ENCODE assay signal across 1 cellular context in genomic region chr11:10742460-10743208, GRCh38.
TF ChIP-seq lines count a peak whose summit lies in the region.

No MANE protein-coding gene starts in this region.

TF ChIP-seq in HepG2, 621 proteins besides CTCF, POLR2A, EP300 and RAD21:
- TF ChIP-seq ZFP82 (CRISPR knock-in tag; IDR thresholded peaks at IDR 0.05; ENCODE audit: borderline replicate concordance), result no peak
- no peak for TF ChIP-seq DMTF1 (CRISPR knock-in tag; IDR thresholded peaks at IDR 0.05)
- TF ChIP-seq FOXO4 (CRISPR knock-in tag; conservative IDR thresholded peaks at IDR 0.05), result 0 out of 2 replicates have a peak, but pooled peaks have one; percentile 12
- TF ChIP-seq RARA (CRISPR knock-in tag; IDR thresholded peaks at IDR 0.05), result peak; percentile 60; the same call in 1 of the 2 replicates
- no peak for TF ChIP-seq ZBED4 (CRISPR knock-in tag; IDR thresholded peaks at IDR 0.05; ENCODE audit: borderline replicate concordance)
- no peak for TF ChIP-seq JUN (CRISPR knock-in tag; IDR thresholded peaks at IDR 0.05)
